Comparison of ENCODE assay signal across 21 cellular contexts in genomic region chr3:37071921-37072320, GRCh38.
DNase-seq lines count a peak whose midpoint lies in the region; ATAC-seq and TF ChIP-seq lines count a peak whose summit lies in the region.
"Had no signal": no experiment of that assay in that cellular context is flagged by ENCODE, and none has a peak within 500 bp of the region (broad histone marks: within the 10 kb centered on the region; RNA-seq: fewer than 3 reads in every experiment).

No MANE protein-coding gene starts in this region.

- no peaks in the 10 kb centered on the region for H3K9me3 Mint-ChIP-seq in stimulated activated naive CD8-positive, alpha-beta T cell treated with anti-CD3 and anti-CD28 coated beads, Interleukin-15, Interleukin-2, amounts not matched to agents 100 ng/mL and 50 ng/mL, for 24 hours
- H3K9me3 Mint-ChIP-seq in stimulated activated naive CD8-positive, alpha-beta T cell treated with anti-CD3 and anti-CD28 coated beads, Interleukin-15, amount 100 ng/mL, for 72 hours = no peaks in the 10 kb centered on the region
- no peaks in the 10 kb centered on the region for H3K9me3 Mint-ChIP-seq in chondrocyte (ENCODE audit: low read depth)
- H3K9me3 Mint-ChIP-seq in nephron progenitor cell = no peaks in the 10 kb centered on the region
- H3K9me3 Mint-ChIP-seq in activated naive CD8-positive, alpha-beta T cell treated with anti-CD3 and anti-CD28 coated beads, Interleukin-2, amount 50 U/mL, for 24 hours = no peaks in the 10 kb centered on the region
- no peaks in the 10 kb centered on the region for H3K9me3 Mint-ChIP-seq in CD14-positive monocyte
- H3K9me3 Mint-ChIP-seq: CD8-positive, alpha-beta T cell had no signal

- H3K4me3 Mint-ChIP-seq in stimulated activated naive CD8-positive, alpha-beta T cell treated with anti-CD3 and anti-CD28 coated beads, Interleukin-15, Interleukin-2, amounts not matched to agents 100 ng/mL and 50 ng/mL, for 24 hours = no peak overlapping the region
- H3K4me3 Mint-ChIP-seq in stimulated activated naive CD8-positive, alpha-beta T cell treated with anti-CD3 and anti-CD28 coated beads, Interleukin-15, amount 100 ng/mL, for 72 hours = no peak overlapping the region
- no peak overlapping the region for H3K4me3 Mint-ChIP-seq in chondrocyte (ENCODE audit: unreplicated experiment)
- no peak overlapping the region for H3K4me3 Mint-ChIP-seq in nephron progenitor cell
- H3K4me3 Mint-ChIP-seq in activated naive CD8-positive, alpha-beta T cell treated with anti-CD3 and anti-CD28 coated beads, Interleukin-2, amount 50 U/mL, for 24 hours = no peak overlapping the region
- H3K4me3 Mint-ChIP-seq in CD14-positive monocyte = no peak overlapping the region
- H3K4me3 Mint-ChIP-seq: CD8-positive, alpha-beta T cell had no signal

- no peak overlapping the region for H3K27ac ChIP-seq in caudate nucleus (ENCODE audit: low read depth, low read length)

- H3K27me3 Mint-ChIP-seq in stimulated activated naive CD8-positive, alpha-beta T cell treated with anti-CD3 and anti-CD28 coated beads, Interleukin-15, Interleukin-2, amounts not matched to agents 100 ng/mL and 50 ng/mL, for 24 hours = no peaks in the 10 kb centered on the region
- H3K27me3 Mint-ChIP-seq in stimulated activated naive CD8-positive, alpha-beta T cell treated with anti-CD3 and anti-CD28 coated beads, Interleukin-15, amount 100 ng/mL, for 72 hours = no peaks in the 10 kb centered on the region
- H3K27me3 Mint-ChIP-seq in chondrocyte (ENCODE audit: low read depth) (no peaks in the 10 kb centered on the region), nephron progenitor cell (ENCODE audit: low read depth, poor library complexity) (no peaks in the 10 kb centered on the region), CD14-positive monocyte (ENCODE audit: low read depth in 3 of 3) (no peaks in the 10 kb centered on the region)
- H3K27me3 Mint-ChIP-seq in activated naive CD8-positive, alpha-beta T cell treated with anti-CD3 and anti-CD28 coated beads, Interleukin-2, amount 50 U/mL, for 24 hours = no peaks in the 10 kb centered on the region

- no peak for TF ChIP-seq CTCF in chondrocyte (IDR thresholded peaks at IDR 0.05)
- TF ChIP-seq CTCF in nephron progenitor cell (IDR thresholded peaks at IDR 0.05) = no peak
- TF ChIP-seq CTCF in CD14-positive monocyte (IDR thresholded peaks at IDR 0.05) = no peak

- no peak for DNase-seq in stimulated activated naive CD8-positive, alpha-beta T cell treated with anti-CD3 and anti-CD28 coated beads, Interleukin-15, amount 100 ng/mL, for 72 hours
- DNase-seq in chondrocyte (ENCODE audit: low spot score) (no peak), nephron progenitor cell (no peak), CD14-positive monocyte (ENCODE audit: low spot score) (no peak), caudate nucleus (lab: John Stamatoyannopoulos, UW) (no peak), MV-4-11 (lab: John Stamatoyannopoulos, UW) (no peak)
- DNase-seq in activated naive CD8-positive, alpha-beta T cell treated with anti-CD3 and anti-CD28 coated beads, Interleukin-2, amount 50 U/mL, for 24 hours = no peak
- DNase-seq: 8988T; BE2C; CD8-positive, alpha-beta T cell; HCEC 1CT; IMR-90; Karpas-422; MM.1S; NCI-H1105; NCI-H1694 treated with DMSO at 0.1 percent for 48 hours; NCI-H446; OCI-M1; RPMI8226; SIG-M5 had no signal

- peaks cover 20% of the 10 kb centered on the region for H3K4me1 Mint-ChIP-seq in stimulated activated naive CD8-positive, alpha-beta T cell treated with anti-CD3 and anti-CD28 coated beads, Interleukin-15, Interleukin-2, amounts not matched to agents 100 ng/mL and 50 ng/mL, for 24 hours (ENCODE audit: low read depth)
- peaks cover 25% of the 10 kb centered on the region for H3K4me1 Mint-ChIP-seq in stimulated activated naive CD8-positive, alpha-beta T cell treated with anti-CD3 and anti-CD28 coated beads, Interleukin-15, amount 100 ng/mL, for 72 hours
- H3K4me1 Mint-ChIP-seq in chondrocyte (ENCODE audit: low read depth) (peaks cover 45% of the 10 kb centered on the region), nephron progenitor cell (peaks cover 5% of the 10 kb centered on the region), CD14-positive monocyte (peaks cover 4% of the 10 kb centered on the region)
- peaks cover 20% of the 10 kb centered on the region for H3K4me1 Mint-ChIP-seq in activated naive CD8-positive, alpha-beta T cell treated with anti-CD3 and anti-CD28 coated beads, Interleukin-2, amount 50 U/mL, for 24 hours

- H3K36me3 Mint-ChIP-seq in stimulated activated naive CD8-positive, alpha-beta T cell treated with anti-CD3 and anti-CD28 coated beads, Interleukin-15, Interleukin-2, amounts not matched to agents 100 ng/mL and 50 ng/mL, for 24 hours (ENCODE audit: low read depth) = peaks cover 38% of the 10 kb centered on the region
- H3K36me3 Mint-ChIP-seq in chondrocyte (ENCODE audit: low read depth) = peaks cover 15% of the 10 kb centered on the region
- H3K36me3 Mint-ChIP-seq in nephron progenitor cell (ENCODE audit: low read depth) = peaks cover 67% of the 10 kb centered on the region
- H3K36me3 Mint-ChIP-seq in activated naive CD8-positive, alpha-beta T cell treated with anti-CD3 and anti-CD28 coated beads, Interleukin-2, amount 50 U/mL, for 24 hours (ENCODE audit: low read depth) = peaks cover 22% of the 10 kb centered on the region
- peaks cover 62 to 71% of the 10 kb centered on the region in 2 donors for H3K36me3 Mint-ChIP-seq in CD14-positive monocyte

- no peak for ATAC-seq in stimulated activated naive CD8-positive, alpha-beta T cell treated with anti-CD3 and anti-CD28 coated beads, Interleukin-15, amount 100 ng/mL, for 72 hours
- no peak for ATAC-seq in activated naive CD8-positive, alpha-beta T cell treated with anti-CD3 and anti-CD28 coated beads, Interleukin-2, amount 50 U/mL, for 24 hours
- ATAC-seq: CD8-positive, alpha-beta T cell had no signal

- peak overlapping the region; percentile 1 for H3K27ac Mint-ChIP-seq in stimulated activated naive CD8-positive, alpha-beta T cell treated with anti-CD3 and anti-CD28 coated beads, Interleukin-15, Interleukin-2, amounts not matched to agents 100 ng/mL and 50 ng/mL, for 24 hours
- no peak overlapping the region for H3K27ac Mint-ChIP-seq in stimulated activated naive CD8-positive, alpha-beta T cell treated with anti-CD3 and anti-CD28 coated beads, Interleukin-15, amount 100 ng/mL, for 72 hours
- peak overlapping the region; percentile 83 for H3K27ac Mint-ChIP-seq in chondrocyte (ENCODE audit: unreplicated experiment)
- H3K27ac Mint-ChIP-seq in nephron progenitor cell = peak overlapping the region; percentile 83
- no peak overlapping the region for H3K27ac Mint-ChIP-seq in activated naive CD8-positive, alpha-beta T cell treated with anti-CD3 and anti-CD28 coated beads, Interleukin-2, amount 50 U/mL, for 24 hours
- H3K27ac Mint-ChIP-seq in CD14-positive monocyte = no peak overlapping the region

- intact Hi-C loops in CD14-positive monocyte (cut with micrococcal nuclease) = no loop called here

Comparison
In these comparisons a context has a peak if more than half of its experiments do, and no peak if none do; other contexts are left out.
1. H3K27ac Mint-ChIP-seq: peak in stimulated activated naive CD8-positive, alpha-beta T cell treated with anti-CD3 and anti-CD28 coated beads, Interleukin-15, Interleukin-2, amounts not matched to agents 100 ng/mL and 50 ng/mL, for 24 hours (single experiment), chondrocyte (single experiment) and nephron progenitor cell (single experiment); none in stimulated activated naive CD8-positive, alpha-beta T cell treated with anti-CD3 and anti-CD28 coated beads, Interleukin-15, amount 100 ng/mL, for 72 hours (0 of 2), activated naive CD8-positive, alpha-beta T cell treated with anti-CD3 and anti-CD28 coated beads, Interleukin-2, amount 50 U/mL, for 24 hours (single experiment) and CD14-positive monocyte (0 of 7).